In the genomic region with DNA sequence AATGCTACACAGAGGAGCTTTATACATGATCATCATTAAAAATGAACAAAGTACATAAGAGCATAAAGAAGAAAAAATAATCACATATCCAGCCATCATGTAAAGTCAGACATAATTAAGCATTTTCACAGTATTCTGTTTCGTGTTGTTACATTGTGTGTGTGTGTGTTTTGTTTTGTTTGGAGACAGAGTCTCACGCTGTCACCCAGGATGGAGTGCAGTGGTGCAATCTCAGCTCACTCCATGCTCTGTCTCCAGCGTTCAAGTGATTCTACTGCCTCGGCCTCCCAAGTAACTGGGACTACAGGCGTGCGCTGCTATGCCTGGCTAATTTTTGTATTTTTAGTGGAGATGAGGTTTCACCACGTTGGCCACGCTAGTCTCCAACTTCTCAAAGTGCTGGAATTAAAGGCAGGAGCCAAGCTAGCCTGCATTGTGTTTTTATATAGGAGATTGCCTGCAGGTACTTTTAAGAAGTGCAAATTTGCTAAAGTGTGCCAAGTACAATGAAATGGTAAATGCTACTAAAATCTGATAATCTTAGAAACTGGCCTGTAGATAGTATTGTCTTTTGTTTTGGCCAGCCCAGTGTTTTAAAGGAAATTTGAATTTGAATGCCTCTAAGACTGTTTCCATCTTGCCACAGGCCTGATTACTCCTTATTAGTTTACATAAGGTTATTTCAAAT, we compare ENCODE assay signal across 1 cellular context.
TF ChIP-seq lines count a peak whose summit lies in the region.

No MANE protein-coding gene starts in this region.

TF ChIP-seq in K562, 482 proteins besides CTCF, POLR2A, EP300 and RAD21:
- TF ChIP-seq SUPT5H (IDR thresholded peaks at IDR 0.05) (peak; percentile 33; the same call in 1 of the 2 replicates), ZC3H11A (IDR thresholded peaks at IDR 0.05; ENCODE audit: low read depth, low read length) (no peak), POLR2B (IDR thresholded peaks at IDR 0.05; ENCODE audit: low read depth, partially characterized antibody) (peak; percentile 50)
